21 cellular contexts compared by ENCODE assay signal in genomic region chr4:11599044-11599443, GRCh38.
"Had no signal": no experiment of that assay in that cellular context is flagged by ENCODE, and none has a peak within 500 bp of the region (broad histone marks: within the 10 kb centered on the region; RNA-seq: fewer than 3 reads in every experiment).

No MANE protein-coding gene starts in this region.

- H3K27me3 ChIP-seq: esophagus muscularis mucosa, gastrocnemius medialis, testis, tibial nerve had no signal

- H3K4me1 ChIP-seq: esophagus muscularis mucosa, gastrocnemius medialis, parathyroid adenoma, prostate gland, testis, tibial nerve had no signal

- FAIRE-seq: endometrium had no signal

- H3K9me3 ChIP-seq: esophagus muscularis mucosa, gastrocnemius medialis, left ventricle myocardium inferior, prostate gland, testis, tibial nerve had no signal

- DNase-seq: effector memory CD4-positive, alpha-beta T cell; gastrocnemius medialis; glutamatergic neuron; islet precursor cell; left cardiac atrium; left ventricle myocardium inferior; mesendoderm; naive B cell; stimulated activated CD4-positive, alpha-beta T cell treated with anti-CD3 and anti-CD28 coated beads, Interleukin-2, amount 100 ng/mL, for 24 hours; stimulated activated CD4-positive, alpha-beta T cell treated with anti-CD3 and anti-CD28 coated beads, Interleukin-4, amount 100 ng/mL, for 4 hours; stimulated activated naive B cell treated with anti-CD40 and anti-IgM and Interleukin-4, amounts not matched to agents 10 μg/mL and 1 μg/mL and 100 μg/mL, for 72 hours; stimulated activated naive CD8-positive, alpha-beta T cell treated with anti-CD3 and anti-CD28 coated beads, Interleukin-15, amount 100 ng/mL, for 72 hours; testis had no signal

- H2AFZ ChIP-seq: parathyroid adenoma had no signal

- H3K36me3 ChIP-seq: esophagus muscularis mucosa, gastrocnemius medialis, left ventricle myocardium inferior, prostate gland, tibial nerve had no signal

- H3K9ac ChIP-seq: parathyroid adenoma had no signal

- H3K27ac ChIP-seq: epithelial cell of prostate, esophagus muscularis mucosa, gastrocnemius medialis, left ventricle myocardium inferior, parathyroid adenoma, prostate gland, skin epidermis, testis, tibial nerve had no signal

- H3K4me3 ChIP-seq: esophagus muscularis mucosa, gastrocnemius medialis, left ventricle myocardium inferior, lung, prostate gland, skin epidermis, testis, tibial nerve had no signal
